Comparison of ENCODE assay signal across 36 cellular contexts in the genomic region with DNA sequence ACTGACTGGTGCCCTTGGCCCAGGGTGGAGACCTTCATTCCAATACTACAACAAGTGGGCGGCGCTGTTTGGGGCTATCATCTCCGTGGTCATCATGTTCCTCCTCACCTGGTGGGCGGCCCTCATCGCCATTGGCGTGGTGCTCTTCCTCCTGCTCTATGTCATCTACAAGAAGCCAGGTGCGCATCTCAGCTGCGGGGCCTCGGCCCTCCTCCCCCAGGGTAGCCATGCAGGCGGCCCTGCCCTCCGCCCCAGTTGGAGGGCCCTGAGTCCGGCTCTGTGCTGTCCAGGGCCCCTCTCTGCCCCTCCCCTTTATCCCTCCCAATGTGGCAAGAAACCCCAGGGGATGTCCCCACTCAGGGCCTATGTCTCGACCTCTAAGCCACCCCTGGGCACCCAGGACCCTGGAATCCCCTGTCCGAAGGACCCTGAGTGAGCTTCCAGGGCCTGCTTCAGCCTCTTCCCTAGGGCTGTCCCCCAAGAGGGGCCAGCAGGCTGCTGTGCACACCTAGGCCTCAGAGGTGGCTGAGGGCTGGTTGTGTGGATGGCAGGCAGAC. TPM values are rescaled to one million over a fixed set of nuclear protein-coding genes. Genes with fewer than 3 reads are reported as not detected.
"Had no signal": no experiment of that assay in that cellular context is flagged by ENCODE, and none has a peak within 500 bp of the region (broad histone marks: within the 10 kb centered on the region; RNA-seq: fewer than 3 reads in every experiment).

No MANE protein-coding gene starts in this region.

- H3K4me1 Mint-ChIP-seq: activated CD4-positive, alpha-beta memory T cell treated with anti-CD3 and anti-CD28 coated beads, Interleukin-2, amount 10 ng/mL, durations not matched to agents 7 days and 5 days; activated CD4-positive, alpha-beta T cell treated with anti-CD3 and anti-CD28 coated beads for 36 hours; activated CD4-positive, alpha-beta T cell treated with anti-CD3 and anti-CD28 coated beads, Interleukin-2, amount 10 ng/mL, durations not matched to agents 24 days and 14 days; activated naive CD4-positive, alpha-beta T cell treated with anti-CD3 and anti-CD28 coated beads, Interleukin-2, amount 10 ng/mL, durations not matched to agents 7 days and 5 days; activated naive CD8-positive, alpha-beta T cell treated with anti-CD3 and anti-CD28 coated beads, Interleukin-2, amount 10 ng/mL, durations not matched to agents 7 days and 5 days; brain; T-helper 17 cell had no signal

- H3K27ac Mint-ChIP-seq: activated B cell treated with CpG ODN at 0.5 μM for 24 hours; activated CD4-positive, alpha-beta memory T cell treated with anti-CD3 and anti-CD28 coated beads, Interleukin-2, amount 10 ng/mL, durations not matched to agents 7 days and 5 days; activated CD4-positive, alpha-beta T cell treated with anti-CD3 and anti-CD28 coated beads for 36 hours; activated CD4-positive, alpha-beta T cell treated with anti-CD3 and anti-CD28 coated beads, Interleukin-2, amount 10 ng/mL, durations not matched to agents 24 days and 14 days; activated naive CD4-positive, alpha-beta T cell treated with anti-CD3 and anti-CD28 coated beads, Interleukin-2, amount 10 ng/mL, durations not matched to agents 7 days and 5 days; activated naive CD4-positive, alpha-beta T cell treated with anti-CD3 and anti-CD28 coated beads, Interleukin-2, amount 50 U/mL, for 72 hours; activated naive CD8-positive, alpha-beta T cell treated with anti-CD3 and anti-CD28 coated beads, Interleukin-2, amount 10 ng/mL, durations not matched to agents 7 days and 5 days; activated T-cell treated with anti-CD3 and anti-CD28 coated beads, Interleukin-2, amount 50 U/mL, for 24 hours; activated T-cell treated with anti-CD3 and anti-CD28 coated beads, Interleukin-2, amount 50 U/mL, for 72 hours; brain; dendritic cell treated with granulocyte-macrophage colony-stimulating factor and Interleukin-4, amounts not matched to agents 40 ng/mL and 50 ng/mL, for 4 days; T-helper 17 cell; T-helper 2 cell treated with Interferon-gamma antibody and Interleukin-4, amounts not matched to agents 5 μg/mL and 100 μg/mL, for 36 hours had no signal

- H3K4me3 ChIP-seq: ascending aorta, breast epithelium, cardiac muscle cell, coronary artery, dorsolateral prefrontal cortex, esophagus squamous epithelium, gastroesophageal sphincter had no signal

- H3K27ac ChIP-seq: ascending aorta, breast epithelium, cardiac muscle cell, coronary artery, dorsolateral prefrontal cortex, esophagus squamous epithelium, gastroesophageal sphincter, WERI-Rb-1 had no signal

- H3K4me3 Mint-ChIP-seq: activated B cell treated with CpG ODN at 0.5 μM for 24 hours; activated CD4-positive, alpha-beta memory T cell treated with anti-CD3 and anti-CD28 coated beads, Interleukin-2, amount 10 ng/mL, durations not matched to agents 7 days and 5 days; activated CD4-positive, alpha-beta T cell treated with anti-CD3 and anti-CD28 coated beads for 36 hours; activated CD4-positive, alpha-beta T cell treated with anti-CD3 and anti-CD28 coated beads, Interleukin-2, amount 10 ng/mL, durations not matched to agents 24 days and 14 days; activated naive CD4-positive, alpha-beta T cell treated with anti-CD3 and anti-CD28 coated beads, Interleukin-2, amount 10 ng/mL, durations not matched to agents 7 days and 5 days; activated naive CD8-positive, alpha-beta T cell treated with anti-CD3 and anti-CD28 coated beads, Interleukin-2, amount 10 ng/mL, durations not matched to agents 7 days and 5 days; activated T-cell treated with anti-CD3 and anti-CD28 coated beads, Interleukin-2, amount 50 U/mL, for 24 hours; activated T-cell treated with anti-CD3 and anti-CD28 coated beads, Interleukin-2, amount 50 U/mL, for 72 hours; brain; dendritic cell treated with granulocyte-macrophage colony-stimulating factor and Interleukin-4, amounts not matched to agents 40 ng/mL and 50 ng/mL, for 4 days; T-helper 17 cell; T-helper 2 cell treated with Interferon-gamma antibody and Interleukin-4, amounts not matched to agents 5 μg/mL and 100 μg/mL, for 36 hours had no signal

- H3K36me3 ChIP-seq: ascending aorta, breast epithelium, cardiac muscle cell, esophagus squamous epithelium, gastroesophageal sphincter, WERI-Rb-1 had no signal

- H3K36me3 Mint-ChIP-seq: activated naive CD4-positive, alpha-beta T cell treated with anti-CD3 and anti-CD28 coated beads, Interleukin-2, amount 10 ng/mL, durations not matched to agents 7 days and 5 days; activated naive CD4-positive, alpha-beta T cell treated with anti-CD3 and anti-CD28 coated beads, Interleukin-2, amount 50 U/mL, for 72 hours; activated naive CD8-positive, alpha-beta T cell treated with anti-CD3 and anti-CD28 coated beads, Interleukin-2, amount 10 ng/mL, durations not matched to agents 7 days and 5 days; brain had no signal

- H3K4me1 ChIP-seq: ascending aorta, breast epithelium, esophagus squamous epithelium, gastroesophageal sphincter had no signal

- H3K9me3 Mint-ChIP-seq: activated B cell treated with CpG ODN at 0.5 μM for 24 hours; activated CD4-positive, alpha-beta memory T cell treated with anti-CD3 and anti-CD28 coated beads, Interleukin-2, amount 10 ng/mL, durations not matched to agents 7 days and 5 days; activated CD4-positive, alpha-beta T cell treated with anti-CD3 and anti-CD28 coated beads, Interleukin-2, amount 10 ng/mL, durations not matched to agents 24 days and 14 days; activated naive CD4-positive, alpha-beta T cell treated with anti-CD3 and anti-CD28 coated beads, Interleukin-2, amount 10 ng/mL, durations not matched to agents 7 days and 5 days; activated naive CD4-positive, alpha-beta T cell treated with anti-CD3 and anti-CD28 coated beads, Interleukin-2, amount 50 U/mL, for 72 hours; activated naive CD8-positive, alpha-beta T cell treated with anti-CD3 and anti-CD28 coated beads, Interleukin-2, amount 10 ng/mL, durations not matched to agents 7 days and 5 days; activated T-cell treated with anti-CD3 and anti-CD28 coated beads, Interleukin-2, amount 50 U/mL, for 24 hours; activated T-cell treated with anti-CD3 and anti-CD28 coated beads, Interleukin-2, amount 50 U/mL, for 72 hours; brain; dendritic cell treated with granulocyte-macrophage colony-stimulating factor and Interleukin-4, amounts not matched to agents 40 ng/mL and 50 ng/mL, for 4 days; T-helper 2 cell treated with Interferon-gamma antibody and Interleukin-4, amounts not matched to agents 5 μg/mL and 100 μg/mL, for 36 hours had no signal

- H3K27me3 ChIP-seq: ascending aorta, breast epithelium, cardiac muscle cell, dorsolateral prefrontal cortex, esophagus squamous epithelium, gastroesophageal sphincter had no signal

- H3K27me3 Mint-ChIP-seq: activated B cell treated with CpG ODN at 0.5 μM for 24 hours; activated CD4-positive, alpha-beta memory T cell treated with anti-CD3 and anti-CD28 coated beads, Interleukin-2, amount 10 ng/mL, durations not matched to agents 7 days and 5 days; activated CD4-positive, alpha-beta T cell treated with anti-CD3 and anti-CD28 coated beads for 36 hours; activated CD4-positive, alpha-beta T cell treated with anti-CD3 and anti-CD28 coated beads, Interleukin-2, amount 10 ng/mL, durations not matched to agents 24 days and 14 days; activated T-cell treated with anti-CD3 and anti-CD28 coated beads, Interleukin-2, amount 50 U/mL, for 24 hours; T-helper 17 cell had no signal

- ATAC-seq: activated CD4-positive, alpha-beta T cell treated with anti-CD3 and anti-CD28 coated beads for 36 hours; activated CD4-positive, CD25-positive, alpha-beta regulatory T cell treated with anti-CD3 and anti-CD28 coated beads, Interleukin-2, amount 50 U/mL, for 24 hours; activated naive CD4-positive, alpha-beta T cell treated with anti-CD3 and anti-CD28 coated beads, Interleukin-2, amount 50 U/mL, for 72 hours; activated T-cell treated with anti-CD3 and anti-CD28 coated beads, Interleukin-2, amount 50 U/mL, for 72 hours; gastroesophageal sphincter; T-helper 17 cell had no signal

- DNase-seq: activated B cell treated with CpG ODN at 0.5 μM for 24 hours; activated CD4-positive, alpha-beta memory T cell treated with anti-CD3 and anti-CD28 coated beads, Interleukin-2, amount 10 ng/mL, durations not matched to agents 7 days and 5 days; activated CD4-positive, alpha-beta T cell treated with anti-CD3 and anti-CD28 coated beads for 36 hours; activated CD4-positive, alpha-beta T cell treated with anti-CD3 and anti-CD28 coated beads, Interleukin-2, amount 10 ng/mL, durations not matched to agents 24 days and 14 days; activated CD8-positive, alpha-beta memory T cell treated with anti-CD3 and anti-CD28 coated beads, Interleukin-2, amount 50 U/mL, for 48 hours; activated gamma-delta T cell; activated naive CD4-positive, alpha-beta T cell; activated naive CD4-positive, alpha-beta T cell treated with anti-CD3 and anti-CD28 coated beads, Interleukin-2, amount 10 ng/mL, durations not matched to agents 7 days and 5 days; activated naive CD8-positive, alpha-beta T cell treated with anti-CD3 and anti-CD28 coated beads, Interleukin-2, amount 10 ng/mL, durations not matched to agents 7 days and 5 days; activated T-cell treated with anti-CD3 and anti-CD28 coated beads for 4 hours; activated T-cell treated with anti-CD3 and anti-CD28 coated beads, Interleukin-2, amount 50 U/mL, for 24 hours; activated T-cell treated with anti-CD3 and anti-CD28 coated beads, Interleukin-2, amount 50 U/mL, for 72 hours; central memory CD4-positive, alpha-beta T cell; cerebellar nuclear complex; dorsolateral prefrontal cortex; effector memory CD4-positive, alpha-beta T cell; erythroblast; esophagus squamous epithelium; foreskin melanocyte; T-helper 1 cell; T-helper 17 cell; T1000; WERI-Rb-1 had no signal

- H3K9me3 ChIP-seq: ascending aorta, breast epithelium, esophagus squamous epithelium, gastroesophageal sphincter had no signal

RNA-seq across cellular contexts. Expression of gene SLC12A3, which starts 19.1 kb away (rescaled TPM):
- total RNA-seq: activated CD4-positive, alpha-beta memory T cell treated with anti-CD3 and anti-CD28 coated beads, Interleukin-2, amount 10 ng/mL, durations not matched to agents 7 days and 5 days; activated CD4-positive, alpha-beta T cell treated with anti-CD3 and anti-CD28 coated beads for 36 hours; activated CD4-positive, alpha-beta T cell treated with anti-CD3 and anti-CD28 coated beads, Interleukin-2, amount 10 ng/mL, durations not matched to agents 24 days and 14 days; activated naive CD4-positive, alpha-beta T cell treated with anti-CD3 and anti-CD28 coated beads, Interleukin-2, amount 50 U/mL, for 72 hours; activated naive CD8-positive, alpha-beta T cell treated with anti-CD3 and anti-CD28 coated beads, Interleukin-2, amount 10 ng/mL, durations not matched to agents 7 days and 5 days; activated T-cell treated with anti-CD3 and anti-CD28 coated beads, Interleukin-2, amount 50 U/mL, for 72 hours; ascending aorta; breast epithelium; cardiac muscle cell; esophagus squamous epithelium; fibroblast of lung; fibroblast of villous mesenchyme; gastroesophageal sphincter; glomerular endothelial cell; T-helper 17 cell had no signal
- polyA plus RNA-seq: cardiac muscle cell, fibroblast of lung had no signal
